ENCODE assay signal across 8 cellular contexts in genomic region chr5:100779669-100780375, GRCh38.
DNase-seq lines count a peak whose midpoint lies in the region; ATAC-seq and TF ChIP-seq lines count a peak whose summit lies in the region.

No MANE protein-coding gene starts in this region.

- H3K9me3 Mint-ChIP-seq in activated CD4-positive, alpha-beta T cell treated with anti-CD3 and anti-CD28 coated beads, Interleukin-2, amount 10 ng/mL, durations not matched to agents 7 days and 5 days = peaks cover 16% of the 10 kb centered on the region
- H3K9me3 Mint-ChIP-seq in activated naive CD8-positive, alpha-beta T cell treated with anti-CD3 and anti-CD28 coated beads, Interleukin-2, amount 50 U/mL, for 24 hours = peaks cover 5% of the 10 kb centered on the region

- intact Hi-C loops in gastrocnemius medialis (cut with DNase I; ENCODE audit: low total_unique reads) = no loop called here

- no peak overlapping the region for H3K4me3 ChIP-seq in gastrocnemius medialis
- H3K4me3 ChIP-seq in mesendoderm (ENCODE audit: low read length) = no peak overlapping the region

- H3K9me3 ChIP-seq in gastrocnemius medialis = no peaks in the 10 kb centered on the region

- H3K27ac ChIP-seq in gastrocnemius medialis (peak overlapping the region in 1 of 4 donors; percentile 16), mesendoderm (ENCODE audit: low read depth, low read length) (no peak overlapping the region)

- H3K27ac Mint-ChIP-seq in activated CD4-positive, alpha-beta T cell treated with anti-CD3 and anti-CD28 coated beads, Interleukin-2, amount 10 ng/mL, durations not matched to agents 7 days and 5 days = peak overlapping the region; percentile 94
- peak overlapping the region; percentile 96 for H3K27ac Mint-ChIP-seq in activated naive CD8-positive, alpha-beta T cell treated with anti-CD3 and anti-CD28 coated beads, Interleukin-2, amount 50 U/mL, for 24 hours

- no peak overlapping the region for H2BK120ac ChIP-seq in mesendoderm (ENCODE audit: low read depth, low read length)

- H3K36me3 ChIP-seq in gastrocnemius medialis (no peaks in the 10 kb centered on the region), mesendoderm (ENCODE audit: control insufficient read depth, insufficient read depth, low read length) (no peaks in the 10 kb centered on the region)

- in situ Hi-C loops in gastrocnemius medialis (cut with MboI; ENCODE audit: low sequenced_read_pairs in 4 of 4) = no loop called here

- H3K4me3 Mint-ChIP-seq in activated CD4-positive, alpha-beta T cell treated with anti-CD3 and anti-CD28 coated beads, Interleukin-2, amount 10 ng/mL, durations not matched to agents 7 days and 5 days = peak overlapping the region; percentile 62
- H3K4me3 Mint-ChIP-seq in activated naive CD8-positive, alpha-beta T cell treated with anti-CD3 and anti-CD28 coated beads, Interleukin-2, amount 50 U/mL, for 24 hours = peak overlapping the region; percentile 73

- H3K56ac ChIP-seq in mesendoderm (ENCODE audit: low read length) = no peak overlapping the region

- H4K8ac ChIP-seq in mesendoderm (ENCODE audit: low read depth, low read length) = no peak overlapping the region

- H4K5ac ChIP-seq in mesendoderm (ENCODE audit: low read length) = no peak overlapping the region

- H3K36me3 Mint-ChIP-seq in activated CD4-positive, alpha-beta T cell treated with anti-CD3 and anti-CD28 coated beads, Interleukin-2, amount 10 ng/mL, durations not matched to agents 7 days and 5 days (ENCODE audit: low read depth) = peaks cover 10% of the 10 kb centered on the region
- H3K36me3 Mint-ChIP-seq in activated naive CD8-positive, alpha-beta T cell treated with anti-CD3 and anti-CD28 coated beads, Interleukin-2, amount 50 U/mL, for 24 hours (ENCODE audit: low read depth) = no peaks in the 10 kb centered on the region

- H3K23ac ChIP-seq in mesendoderm (ENCODE audit: low read length) = no peak overlapping the region

- no peak overlapping the region for H3K9ac ChIP-seq in mesendoderm (ENCODE audit: low read length)

- DNase-seq in activated CD4-positive, alpha-beta T cell treated with anti-CD3 and anti-CD28 coated beads, Interleukin-2, amount 10 ng/mL, durations not matched to agents 7 days and 5 days = no peak
- DNase-seq in activated CD4-positive, alpha-beta T cell treated with anti-CD3 and anti-CD28 coated beads for 1 hour = no peak
- DNase-seq in activated naive CD8-positive, alpha-beta T cell treated with anti-CD3 and anti-CD28 coated beads, Interleukin-2, amount 50 U/mL, for 24 hours = peak; percentile 12
- peak; percentile 13 to 30 for DNase-seq in gastrocnemius medialis
- no peak for DNase-seq in stimulated activated CD8-positive, alpha-beta memory T cell treated with anti-CD3 and anti-CD28 coated beads, Interleukin-4, amount 100 ng/mL, for 48 hours
- DNase-seq in mesendoderm = no peak
- DNase-seq in NCI-H187 (lab: John Stamatoyannopoulos, UW) = no peak

- H3K27me3 Mint-ChIP-seq in activated CD4-positive, alpha-beta T cell treated with anti-CD3 and anti-CD28 coated beads, Interleukin-2, amount 10 ng/mL, durations not matched to agents 7 days and 5 days = no peaks in the 10 kb centered on the region
- no peaks in the 10 kb centered on the region for H3K27me3 Mint-ChIP-seq in activated naive CD8-positive, alpha-beta T cell treated with anti-CD3 and anti-CD28 coated beads, Interleukin-2, amount 50 U/mL, for 24 hours

- H3K4me1 ChIP-seq in gastrocnemius medialis (no peaks in the 10 kb centered on the region), mesendoderm (ENCODE audit: control insufficient read depth, low read depth, low read length) (peaks cover 2% of the 10 kb centered on the region)

- no peak for TF ChIP-seq POLR2A in gastrocnemius medialis (IDR thresholded peaks at IDR 0.05)

- H2BK15ac ChIP-seq in mesendoderm (replicated peaks; ENCODE audit: low read depth) = no peak overlapping the region

- H3K79me2 ChIP-seq in mesendoderm (ENCODE audit: control insufficient read depth, insufficient read depth, low read length) = no peaks in the 10 kb centered on the region

- H2BK5ac ChIP-seq in mesendoderm (ENCODE audit: low read length) = no peak overlapping the region

- peaks cover 39% of the 10 kb centered on the region for H3K4me1 Mint-ChIP-seq in activated CD4-positive, alpha-beta T cell treated with anti-CD3 and anti-CD28 coated beads, Interleukin-2, amount 10 ng/mL, durations not matched to agents 7 days and 5 days
- H3K4me1 Mint-ChIP-seq in activated naive CD8-positive, alpha-beta T cell treated with anti-CD3 and anti-CD28 coated beads, Interleukin-2, amount 50 U/mL, for 24 hours = peaks cover 48% of the 10 kb centered on the region

- no peak overlapping the region for H2AK5ac ChIP-seq in mesendoderm (ENCODE audit: low read length)

- H3K4ac ChIP-seq in mesendoderm (ENCODE audit: low read depth, low read length) = no peak overlapping the region

- POLR2A ChIA-PET in activated CD4-positive, alpha-beta T cell treated with anti-CD3 and anti-CD28 coated beads, Interleukin-2, amount 10 ng/mL, durations not matched to agents 7 days and 5 days (lab: Charles Lee) = interaction anchor here (0.7 to 1.1 kb wide), 3 partner anchors 121 to 259 kb away, joined by 3 read pairs; partner anchors contain the start of gene ST8SIA4

- H3K27me3 ChIP-seq in gastrocnemius medialis (no peaks in the 10 kb centered on the region), mesendoderm (ENCODE audit: insufficient read depth, low read length, poor library complexity) (no peaks in the 10 kb centered on the region)

- peak; percentile 44 for ATAC-seq in HG03135 (IDR thresholded peaks at IDR 0.05; ENCODE audit: unreplicated experiment)
- ATAC-seq in activated naive CD8-positive, alpha-beta T cell treated with anti-CD3 and anti-CD28 coated beads, Interleukin-2, amount 50 U/mL, for 24 hours = no peak
- no peak for ATAC-seq in gastrocnemius medialis

- no peaks in the 10 kb centered on the region for H3K79me1 ChIP-seq in mesendoderm (ENCODE audit: low read length)

- no peak overlapping the region for H3K4me2 ChIP-seq in mesendoderm (ENCODE audit: low read length)

- WGBS in mesendoderm (ENCODE audit: extremely low coverage, insufficient coverage, low lambda C conversion rate) = no CpG with 5 or more reads among the region's 7 CpGs

- no peak for TF ChIP-seq CTCF in gastrocnemius medialis (IDR thresholded peaks at IDR 0.05 in 4 of 5, conservative IDR thresholded peaks at IDR 0.05 in 1 of 5)

- CTCF ChIA-PET in activated CD4-positive, alpha-beta T cell treated with anti-CD3 and anti-CD28 coated beads, Interleukin-2, amount 10 ng/mL, durations not matched to agents 7 days and 5 days (lab: Charles Lee) = interaction anchor here (1.0 to 1.1 kb wide), 3 partner anchors 9 to 15 kb away, joined by 3 read pairs; no protein-coding TSS in a partner anchor

- H3K18ac ChIP-seq in mesendoderm (ENCODE audit: low read length) = no peak overlapping the region

Comparison
In these comparisons a context has a peak if more than half of its experiments do, and no peak if none do; other contexts are left out.
1. DNase-seq: peak in activated naive CD8-positive, alpha-beta T cell treated with anti-CD3 and anti-CD28 coated beads, Interleukin-2, amount 50 U/mL, for 24 hours (single experiment) and gastrocnemius medialis (2 of 2); none in activated CD4-positive, alpha-beta T cell treated with anti-CD3 and anti-CD28 coated beads, Interleukin-2, amount 10 ng/mL, durations not matched to agents 7 days and 5 days (single experiment), activated CD4-positive, alpha-beta T cell treated with anti-CD3 and anti-CD28 coated beads for 1 hour (single experiment), stimulated activated CD8-positive, alpha-beta memory T cell treated with anti-CD3 and anti-CD28 coated beads, Interleukin-4, amount 100 ng/mL, for 48 hours (single experiment), mesendoderm (single experiment) and NCI-H187 (0 of 2).